In genomic region chrX:136778914-136779313, GRCh38 we compare ENCODE assay signal across 15 cellular contexts. TPM values are rescaled to one million over a fixed set of nuclear protein-coding genes. Genes with fewer than 3 reads are reported as not detected.
A peak's percentile ranks its signal among the peaks of the same experiment; 100 is the strongest.
DNase-seq lines count a peak whose midpoint lies in the region; ATAC-seq, FAIRE-seq and TF ChIP-seq lines count a peak whose summit lies in the region.
"Had no signal": no experiment of that assay in that cellular context is flagged by ENCODE, and none has a peak within 500 bp of the region (broad histone marks: within the 10 kb centered on the region; RNA-seq: fewer than 3 reads in every experiment).

No MANE protein-coding gene starts in this region.

- H3K4me3 Mint-ChIP-seq in IgD-negative memory B cell = peak overlapping the region; percentile 79 to 95 (median 90)
- peak overlapping the region; percentile 84 for H3K4me3 Mint-ChIP-seq in stimulated activated effector memory CD8-positive, alpha-beta T cell treated with anti-CD3 and anti-CD28 coated beads, Interleukin-12 subunit alpha, Interleukin-12 subunit beta, amount 100 ng/mL, for 72 hours

- RAD21 ChIA-PET in GM12878 (lab: Charles Lee; ENCODE audit: unreplicated experiment) = interaction anchor here (1.0 to 2.4 kb wide), 4 partner anchors 11 to 100 kb away, joined by 3 to 7 read pairs (median 4); no protein-coding TSS in a partner anchor

- DNase-seq in SIG-M5 treated with dmso at 0.1 percent for 504 hours (lab: John Stamatoyannopoulos, UW; ENCODE audit: unreplicated experiment) (peak; percentile 42), SIG-M5 (lab: John Stamatoyannopoulos, UW) (no peak), GM12878 (ENCODE audit: low read depth, low spot score) (no peak), anterior cingulate cortex (lab: John Stamatoyannopoulos, UW) (no peak)
- DNase-seq in stimulated activated effector memory CD8-positive, alpha-beta T cell treated with anti-CD3 and anti-CD28 coated beads, Interleukin-12 subunit alpha, Interleukin-12 subunit beta, amount 100 ng/mL, for 72 hours (ENCODE audit: low spot score in 2 of 2) = no peak
- DNase-seq in activated effector memory CD4-positive, alpha-beta T cell treated with Interleukin-2 at 50 U/mL for 16 hours = no peak
- DNase-seq: activated gamma-delta T cell treated with Interleukin-2 at 50 U/mL for 16 hours, IMR-90, NCI-H524 treated with DMSO at 0.1 percent for 48 hours, nucleus accumbens had no signal

- no peaks in the 10 kb centered on the region for H3K27me3 Mint-ChIP-seq in IgD-negative memory B cell

- peak overlapping the region; percentile 71 to 93 (median 83) for H3K27ac Mint-ChIP-seq in IgD-negative memory B cell
- peak overlapping the region; percentile 97 for H3K27ac Mint-ChIP-seq in stimulated activated effector memory CD8-positive, alpha-beta T cell treated with anti-CD3 and anti-CD28 coated beads, Interleukin-12 subunit alpha, Interleukin-12 subunit beta, amount 100 ng/mL, for 72 hours

- CTCF ChIA-PET in GM12878 (lab: Yijun Ruan, JAX) = interaction anchor here (0.6 to 1.3 kb wide), 3 partner anchors 12 to 198 kb away, joined by 3 read pairs; no protein-coding TSS in a partner anchor

- in situ Hi-C loops in GM12878 (cut with MboI) = no loop called here

- H3K4me1 ChIP-seq in GM12878 (ENCODE audit: control insufficient read depth, insufficient read depth, low read length) = peaks cover 4% of the 10 kb centered on the region; the same call in 1 of the 2 replicates

- H4K20me1 ChIP-seq in GM12878 (ENCODE audit: control insufficient read depth, insufficient read depth) = no peaks in the 10 kb centered on the region

- H3K4me3 ChIP-seq in GM12878 = peak overlapping the region; percentile 49

- H3K36me3 ChIP-seq in GM12878 (ENCODE audit: control insufficient read depth in 2 of 2, insufficient read depth in 2 of 2, low read length in 1 of 2) = no peaks in the 10 kb centered on the region

- no peak for TF ChIP-seq POLR2A in GM12878 (IDR thresholded peaks at IDR 0.05; ENCODE audit: low read depth, low read length)

- no peaks in the 10 kb centered on the region for H3K9me3 ChIP-seq in GM12878 (replicated peaks; ENCODE audit: control insufficient read depth, insufficient read depth, low read length)

- H3K36me3 Mint-ChIP-seq in IgD-negative memory B cell = no peaks in the 10 kb centered on the region
- no peaks in the 10 kb centered on the region for H3K36me3 Mint-ChIP-seq in stimulated activated effector memory CD8-positive, alpha-beta T cell treated with anti-CD3 and anti-CD28 coated beads, Interleukin-12 subunit alpha, Interleukin-12 subunit beta, amount 100 ng/mL, for 72 hours

- no peak for FAIRE-seq in GM12878 (lab: Jason Lieb, UNC)
- FAIRE-seq: A204.1, endometrium, G401.6 had no signal

- H3K79me2 ChIP-seq in GM12878 (ENCODE audit: control insufficient read depth, insufficient read depth, low read length) = peaks cover 6% of the 10 kb centered on the region

- H3K27me3 ChIP-seq in GM12878 (replicated peaks in 1 of 2; ENCODE audit: control insufficient read depth in 2 of 2, insufficient read depth in 2 of 2, low read length in 1 of 2) = no peaks in the 10 kb centered on the region

- ATAC-seq in GM12878 = peak; percentile 25
- no peak for ATAC-seq in stimulated activated effector memory CD8-positive, alpha-beta T cell treated with anti-CD3 and anti-CD28 coated beads, Interleukin-12 subunit alpha, Interleukin-12 subunit beta, amount 100 ng/mL, for 72 hours
- no peak for ATAC-seq in GM21723 (IDR thresholded peaks at IDR 0.05; ENCODE audit: unreplicated experiment)

- intact Hi-C loops in GM12878 (cut with micrococcal nuclease; ENCODE audit: unreplicated experiment) = loop anchor here (5.0 kb wide), 1 partner anchor 88 kb away; no protein-coding TSS in a partner anchor

- H3K27ac ChIP-seq in GM12878 (ENCODE audit: control insufficient read depth, insufficient read depth) = peak overlapping the region; percentile 79

- TF ChIP-seq EP300 in GM12878 (IDR thresholded peaks at IDR 0.05; ENCODE audit: borderline replicate concordance in 1 of 2, control insufficient read depth in 1 of 2, low read depth in 2 of 2, low read length in 2 of 2) = no peak

- peak overlapping the region; percentile 56; the same call in 1 of the 2 replicates for H2AFZ ChIP-seq in GM12878 (ENCODE audit: control insufficient read depth, low read depth, low read length)

- H3K9me3 Mint-ChIP-seq in IgD-negative memory B cell = no peaks in the 10 kb centered on the region
- no peaks in the 10 kb centered on the region for H3K9me3 Mint-ChIP-seq in stimulated activated effector memory CD8-positive, alpha-beta T cell treated with anti-CD3 and anti-CD28 coated beads, Interleukin-12 subunit alpha, Interleukin-12 subunit beta, amount 100 ng/mL, for 72 hours

- H3K9ac ChIP-seq in GM12878 (ENCODE audit: control insufficient read depth, insufficient read depth, low read length) = peak overlapping the region; percentile 38; the same call in 1 of the 2 replicates

- peak overlapping the region; percentile 84 for H3K4me2 ChIP-seq in GM12878 (ENCODE audit: control insufficient read depth, insufficient read depth)

- peaks cover 17 to 39% (median 25%) of the 10 kb centered on the region in 3 donors for H3K4me1 Mint-ChIP-seq in IgD-negative memory B cell
- H3K4me1 Mint-ChIP-seq in stimulated activated effector memory CD8-positive, alpha-beta T cell treated with anti-CD3 and anti-CD28 coated beads, Interleukin-12 subunit alpha, Interleukin-12 subunit beta, amount 100 ng/mL, for 72 hours = peaks cover 58% of the 10 kb centered on the region

- TF ChIP-seq CTCF in GM12878 (IDR thresholded peaks at IDR 0.05 in 2 of 3, conservative IDR thresholded peaks at IDR 0.05 in 1 of 3; ENCODE audit: control insufficient read depth in 2 of 3, extremely low read depth in 1 of 3, insufficient read depth in 1 of 3, low read depth in 3 of 3, low read length in 3 of 3) = no peak

- SMC1A ChIA-PET in GM12878 (lab: Charles Lee; ENCODE audit: uncharacterized antibody, unreplicated experiment) = interaction anchor here (0.7 to 2.2 kb wide), 8 partner anchors 18 to 1129 kb away, joined by 3 to 8 read pairs (median 4); no protein-coding TSS in a partner anchor

- no peak for TF ChIP-seq RAD21 in GM12878 (IDR thresholded peaks at IDR 0.05; ENCODE audit: insufficient read depth, low read depth, low read length)

- BruUV-seq in GM12878 (replicated peaks; lab: Mats Ljungman, UMichigan) = TSS peak; percentile 48

- POLR2A ChIA-PET in GM12878 (lab: Charles Lee) = interaction anchor here (1.3 kb wide), 1 partner anchor 102 kb away, joined by 5 read pairs; the partner anchor contains the start of gene RBMX

TF ChIP-seq in GM12878, 131 proteins besides CTCF, POLR2A, EP300 and RAD21:
- TF ChIP-seq RAD51 (IDR thresholded peaks at IDR 0.05) (no peak), POLR2AphosphoS5 (IDR thresholded peaks at IDR 0.05; ENCODE audit: low read length) (no peak), TCF12 (IDR thresholded peaks at IDR 0.05; ENCODE audit: low read depth, low read length) (no peak), NKRF (conservative IDR thresholded peaks at IDR 0.05) (no peak), EED (IDR thresholded peaks at IDR 0.05; ENCODE audit: low read depth) (no peak), SMAD5 (IDR thresholded peaks at IDR 0.05; ENCODE audit: low read depth) (no peak), MYC (IDR thresholded peaks at IDR 0.05; ENCODE audit: insufficient read depth, insufficient read length, insufficient replicate concordance, low read length, severe bottlenecking) (no peak), BHLHE40 (IDR thresholded peaks at IDR 0.05; ENCODE audit: borderline replicate concordance in 1 of 2, low read depth in 2 of 2, low read length in 1 of 2) (no peak), RELA (IDR thresholded peaks at IDR 0.05; ENCODE audit: borderline replicate concordance, partially characterized antibody) (no peak), SIN3A (IDR thresholded peaks at IDR 0.05; ENCODE audit: low read depth, low read length) (no peak), TCF7 (IDR thresholded peaks at IDR 0.05; ENCODE audit: borderline replicate concordance) (no peak)
TF ChIP-seq in GM12878: peak in this region for 0.

RNA-seq across cellular contexts. Expression of gene ARHGEF6, which starts 1.8 kb away (rescaled TPM):
- polyA plus RNA-seq in IgD-negative memory B cell (39.6 TPM), GM12878 (2011; rRNA removed) (18.1 and 25.4 TPM in 2 replicates), GM12878 (2014; fragmentation: Illumina TruSeq; extraction: Trizol) (29.7 and 37.7 TPM in 2 replicates), GM12878 (2014; fragmentation: Nextera tagmentation; extraction: Ambion mirVana) (1 to 10 TPM; 5.4 to 6.5 TPM), GM12878 (2014; rRNA removed) (16.2 and 17.9 TPM in 2 replicates), GM12878 (2016; fragmentation: Nextera tagmentation; extraction: Ambion mirVana) (10 to 100 TPM; 13.7 to 13.8 TPM)
- total RNA-seq in GM12878 (2013; cell fraction: nucleolus; rRNA removed) = 22.3 and 23.5 TPM in 2 replicates
- total RNA-seq in GM12878 (2014; rRNA removed) (21.1 and 21.5 TPM in 2 replicates), GM12878 (2014; rRNA removed; fragmentation: Illumina TruSeq; extraction: Trizol) (25.1 and 25.8 TPM in 2 replicates), GM12878 (2021) (18.8 and 18.9 TPM in 2 replicates)
- polyA plus RNA-seq in GM12878 (2011; ENCODE audit: low read depth) = 10.8 TPM
- polyA plus RNA-seq in GM12878 (2011; cell fraction: cytosol; rRNA removed) = 9.3 and 10.1 TPM in 2 replicates
- 17.0 and 18.3 TPM in 2 replicates for polyA plus RNA-seq in GM12878 (2011; cell fraction: nucleus; rRNA removed)
- polyA plus RNA-seq in GM12878 (2012) = 12.9 and 15.3 TPM in 2 replicates
- polyA minus RNA-seq in GM12878 (2011; rRNA and poly(A)+ RNA removed) = 14.4 and 16.4 TPM in 2 replicates
- 4.4 and 5.7 TPM in 2 replicates for polyA minus RNA-seq in GM12878 (2011; cell fraction: cytosol; rRNA and poly(A)+ RNA removed)
- polyA minus RNA-seq in GM12878 (2011; cell fraction: nucleus; rRNA and poly(A)+ RNA removed) = 5.8 and 6.6 TPM in 2 replicates
